Comparison of ENCODE assay signal across 20 cellular contexts in genomic region chr12:115324949-115325638, GRCh38.
DNase-seq lines count a peak whose midpoint lies in the region; ATAC-seq and TF ChIP-seq lines count a peak whose summit lies in the region.
"Had no signal": no experiment of that assay in that cellular context is flagged by ENCODE, and none has a peak within 500 bp of the region (broad histone marks: within the 10 kb centered on the region; RNA-seq: fewer than 3 reads in every experiment).

No MANE protein-coding gene starts in this region.

- TF ChIP-seq CTCF in fibroblast of the aortic adventitia (IDR thresholded peaks at IDR 0.05; ENCODE audit: insufficient read depth, low read length), result no peak
- TF ChIP-seq CTCF in prostate gland (IDR thresholded peaks at IDR 0.05), result no peak

- H3K27ac ChIP-seq in prostate gland, result peak overlapping the region; percentile 34 to 70
- H3K27ac ChIP-seq in aorta (ENCODE audit: low read depth in 1 of 2, low read length in 2 of 2), result peak overlapping the region in 1 of 2 donors; percentile 63
- H3K27ac ChIP-seq: left lung, SJSA1 had no signal

- WGBS in prostate gland, result 11% methylated on average over 5 of the region's 5 CpGs
- 1 to 7% methylated on average over 5 of the region's 5 CpGs for WGBS in aorta, 2 donors

- H3K9me3 ChIP-seq in prostate gland (no peaks in the 10 kb centered on the region), aorta (ENCODE audit: control insufficient read depth, low read length) (no peaks in the 10 kb centered on the region)
- H3K9me3 ChIP-seq: left lung, mucosa of descending colon, SJSA1 had no signal

- DNase-seq in left ventricle myocardium superior, result no peak
- no peak for DNase-seq in cardiac septum (ENCODE audit: low spot score)
- peak; percentile 63 for DNase-seq in fibroblast of the aortic adventitia (ENCODE audit: low read depth)
- peak; percentile 70 for DNase-seq in prostate gland (ENCODE audit: low spot score)
- no peak for DNase-seq in aorta
- DNase-seq in GM19238 (ENCODE audit: insufficient read length, low spot score), result no peak
- DNase-seq: activated naive CD4-positive, alpha-beta T cell; activated T-cell treated with anti-CD3 and anti-CD28 coated beads, Interleukin-2, amount 50 U/mL, for 48 hours; GF-D8; Karpas-422; left lung; NCI-H1694 treated with DMSO at 0.1 percent for 48 hours; NCI-H524 treated with DMSO at 0.1 percent for 48 hours; NK-92 treated with Interleukin-12 subunit alpha and Interleukin-12 subunit beta, amount 100 ng/mL, for 24 hours; stimulated activated CD4-positive, alpha-beta T cell treated with anti-CD3 and anti-CD28 coated beads, Interleukin-1b, Interleukin-23, amount 100 ng/mL, for 48 hours had no signal

- TF ChIP-seq POLR2A in prostate gland (IDR thresholded peaks at IDR 0.05), result no peak

- H3K4me3 ChIP-seq in fibroblast of the aortic adventitia (ENCODE audit: low read depth, low read length) (no peak overlapping the region), prostate gland (no peak overlapping the region), aorta (ENCODE audit: low read length in 2 of 2) (no peak overlapping the region)
- H3K4me3 ChIP-seq: left lung, mucosa of descending colon, SJSA1, skin epidermis had no signal

- H3K27me3 ChIP-seq in prostate gland (replicated peaks; ENCODE audit: insufficient read depth) (no peaks in the 10 kb centered on the region), aorta (ENCODE audit: control insufficient read depth in 1 of 2, insufficient read depth in 2 of 2, low read length in 1 of 2) (no peaks in the 10 kb centered on the region)
- H3K27me3 ChIP-seq: left lung, SJSA1 had no signal

- intact Hi-C loops in left ventricle myocardium superior (cut with micrococcal nuclease) (no loop called here), cardiac septum (cut with DNase I) (no loop called here), prostate gland (cut with DNase I) (no loop called here), aorta (cut with DNase I) (loop anchor here in 1 of 2 donors (10.0 kb wide), 1 partner anchor 80 kb away; no protein-coding TSS in a partner anchor)

- ATAC-seq in left ventricle myocardium superior (peak; percentile 43), aorta (ENCODE audit: low FRiP score) (peak; percentile 76), HG02588 (IDR thresholded peaks at IDR 0.05; ENCODE audit: unreplicated experiment) (no peak), GM21576 (IDR thresholded peaks at IDR 0.05; ENCODE audit: unreplicated experiment) (no peak)

- H3K4me1 ChIP-seq in prostate gland (replicated peaks), result no peaks in the 10 kb centered on the region
- peaks cover 4 to 7% of the 10 kb centered on the region in 2 donors for H3K4me1 ChIP-seq in aorta (ENCODE audit: control insufficient read depth in 1 of 2, insufficient read depth in 2 of 2, low read length in 2 of 2)
- H3K4me1 ChIP-seq: left lung had no signal

- H3K36me3 ChIP-seq in prostate gland (no peaks in the 10 kb centered on the region), aorta (ENCODE audit: control insufficient read depth in 1 of 2, insufficient read depth in 2 of 2, low read length in 1 of 2) (no peaks in the 10 kb centered on the region)
- H3K36me3 ChIP-seq: left lung, SJSA1 had no signal

Comparison
In these comparisons a context has a peak if more than half of its experiments do, and no peak if none do; other contexts are left out.
1. ATAC-seq: peak in left ventricle myocardium superior (single experiment) and aorta (single experiment); none in HG02588 (single experiment) and GM21576 (single experiment).
2. DNase-seq: peak in fibroblast of the aortic adventitia (single experiment) and prostate gland (single experiment); none in left ventricle myocardium superior (single experiment), cardiac septum (single experiment), aorta (0 of 2) and GM19238 (single experiment).